1 cellular context compared by ENCODE assay signal in genomic region chr9:75170898-75171360, GRCh38.
TF ChIP-seq lines count a peak whose summit lies in the region.

No MANE protein-coding gene starts in this region.

TF ChIP-seq in K562, 482 proteins besides CTCF, POLR2A, EP300 and RAD21 (continued from another document and continues in another):
- no peak for TF ChIP-seq HES1 (IDR thresholded peaks at IDR 0.05; ENCODE audit: low read depth)
- TF ChIP-seq TCF3 (CRISPR knock-in tag; IDR thresholded peaks at IDR 0.05), result no peak; the same call in 1 of the 2 replicates
- TF ChIP-seq ELF2 (CRISPR knock-in tag; IDR thresholded peaks at IDR 0.05), result no peak
- peak; percentile 64; the same call in 1 of the 2 replicates for TF ChIP-seq ZNF592 (IDR thresholded peaks at IDR 0.05)
- TF ChIP-seq HEY1 (CRISPR knock-in tag; IDR thresholded peaks at IDR 0.05; ENCODE audit: borderline replicate concordance), result no peak
- no peak for TF ChIP-seq NEUROD1 (IDR thresholded peaks at IDR 0.05; ENCODE audit: borderline replicate concordance, low read depth, low read length, partially characterized antibody)
- TF ChIP-seq ZNF316 (IDR thresholded peaks at IDR 0.05), result peak; percentile 60
- no peak for TF ChIP-seq ZNF436 (CRISPR knock-in tag; IDR thresholded peaks at IDR 0.05)
- TF ChIP-seq ZNF696 (CRISPR knock-in tag; conservative IDR thresholded peaks at IDR 0.05), result no peak
- no peak for TF ChIP-seq NR2C2 (CRISPR knock-in tag; IDR thresholded peaks at IDR 0.05)
- TF ChIP-seq NR2C2 (tag; IDR thresholded peaks at IDR 0.05), result peak; percentile 21; the same call in 1 of the 2 replicates
- TF ChIP-seq CCAR2 (IDR thresholded peaks at IDR 0.05; ENCODE audit: low read depth, low read length), result no peak
- TF ChIP-seq ZBTB1 (CRISPR knock-in tag; IDR thresholded peaks at IDR 0.05; ENCODE audit: borderline replicate concordance, low read depth), result no peak
- TF ChIP-seq PRPF4 (IDR thresholded peaks at IDR 0.05; ENCODE audit: insufficient read depth, low read depth, low read length, poor library complexity, severe bottlenecking), result no peak
- no peak for TF ChIP-seq POU5F1 (IDR thresholded peaks at IDR 0.05; ENCODE audit: borderline replicate concordance, low read depth, low read length, partially characterized antibody)
- no peak for TF ChIP-seq SOX6 (IDR thresholded peaks at IDR 0.05)
- no peak for TF ChIP-seq ZBTB34 (CRISPR knock-in tag; IDR thresholded peaks at IDR 0.05)
- TF ChIP-seq FOXK1 (CRISPR knock-in tag; IDR thresholded peaks at IDR 0.05; ENCODE audit: borderline replicate concordance), result no peak
- no peak for TF ChIP-seq NCOA4 (IDR thresholded peaks at IDR 0.05; ENCODE audit: partially characterized antibody)
- no peak for TF ChIP-seq HINFP (tag; conservative IDR thresholded peaks at IDR 0.05; ENCODE audit: low read depth)
- peak in 1 of 3 experiments; percentile 59 for TF ChIP-seq YY1 (IDR thresholded peaks at IDR 0.05; ENCODE audit: borderline replicate concordance in 1 of 3, control insufficient read depth in 1 of 3, extremely low read depth in 1 of 3, insufficient read depth in 3 of 3, insufficient read length in 1 of 3, insufficient replicate concordance in 2 of 3, low read depth in 1 of 3, low read length in 2 of 3)
- no peak for TF ChIP-seq PTRF (tag; IDR thresholded peaks at IDR 0.05)
- TF ChIP-seq ZFP91 (CRISPR knock-in tag; IDR thresholded peaks at IDR 0.05), result no peak
- no peak for TF ChIP-seq SIN3A (IDR thresholded peaks at IDR 0.05; ENCODE audit: borderline replicate concordance in 2 of 2, control insufficient read depth in 1 of 2, low read depth in 2 of 2, low read length in 2 of 2)
- TF ChIP-seq MAFK (IDR thresholded peaks at IDR 0.05; ENCODE audit: low read length), result peak; percentile 23; the same call in 1 of the 2 replicates
- no peak for TF ChIP-seq HMGXB4 (CRISPR knock-in tag; IDR thresholded peaks at IDR 0.05)
- TF ChIP-seq NR2C1 (IDR thresholded peaks at IDR 0.05), result no peak
- peak; percentile 51; the same call in 1 of the 2 replicates for TF ChIP-seq NR2C1 (tag; IDR thresholded peaks at IDR 0.05)
- no peak for TF ChIP-seq DDX20 (tag; IDR thresholded peaks at IDR 0.05; ENCODE audit: low read depth)
- TF ChIP-seq TBP (optimal IDR thresholded peaks at IDR 0.05; ENCODE audit: low read depth, low read length), result no peak
- TF ChIP-seq BRF1 (IDR thresholded peaks at IDR 0.05; ENCODE audit: borderline replicate concordance, extremely low read depth, insufficient read length), result no peak
- TF ChIP-seq MLLT1 (IDR thresholded peaks at IDR 0.05), result no peak
- TF ChIP-seq JUND (IDR thresholded peaks at IDR 0.05; ENCODE audit: borderline replicate concordance, low read depth, low read length), result no peak
- TF ChIP-seq JUND (tag; IDR thresholded peaks at IDR 0.05; ENCODE audit: borderline replicate concordance, low read depth, low read length), result 0 out of 3 replicates have a peak, but pooled peaks have one; percentile 10
- TF ChIP-seq ELF1 (tag; IDR thresholded peaks at IDR 0.05), result no peak
- TF ChIP-seq BRD4 (IDR thresholded peaks at IDR 0.05), result no peak
- TF ChIP-seq ZNF561 (CRISPR knock-in tag; conservative IDR thresholded peaks at IDR 0.05), result no peak
- TF ChIP-seq RHOXF2B (CRISPR knock-in tag; conservative IDR thresholded peaks at IDR 0.05), result no peak
- TF ChIP-seq HNRNPUL1 (IDR thresholded peaks at IDR 0.05; ENCODE audit: low read length), result no peak
- no peak for TF ChIP-seq RNF2 (IDR thresholded peaks at IDR 0.05)
- TF ChIP-seq RBM25 (IDR thresholded peaks at IDR 0.05; ENCODE audit: low read depth, low read length, severe bottlenecking), result no peak
- no peak for TF ChIP-seq CBX5 (IDR thresholded peaks at IDR 0.05; ENCODE audit: borderline replicate concordance, low read depth)
- TF ChIP-seq VEZF1 (CRISPR knock-in tag; IDR thresholded peaks at IDR 0.05), result peak; percentile 67
- TF ChIP-seq NR4A1 (CRISPR knock-in tag; IDR thresholded peaks at IDR 0.05), result no peak
- 0 out of 2 replicates have a peak, but pooled peaks have one; percentile 30 for TF ChIP-seq NR4A1 (tag; IDR thresholded peaks at IDR 0.05)
- TF ChIP-seq SIN3B (IDR thresholded peaks at IDR 0.05; ENCODE audit: low read depth), result no peak
- TF ChIP-seq PHB2 (IDR thresholded peaks at IDR 0.05; ENCODE audit: low read depth), result no peak
- TF ChIP-seq ETV1 (tag; conservative IDR thresholded peaks at IDR 0.05; ENCODE audit: low read depth), result 0 out of 2 replicates have a peak, but pooled peaks have one; percentile 39
- TF ChIP-seq MXI1 (IDR thresholded peaks at IDR 0.05; ENCODE audit: low read depth, low read length), result no peak
- TF ChIP-seq NR1H2 (CRISPR knock-in tag; IDR thresholded peaks at IDR 0.05), result no peak
- TF ChIP-seq CREM (IDR thresholded peaks at IDR 0.05; ENCODE audit: low read depth), result 0 out of 2 replicates have a peak, but pooled peaks have one; percentile 13
- no peak for TF ChIP-seq KHSRP (IDR thresholded peaks at IDR 0.05)
- no peak for TF ChIP-seq HMG20B (CRISPR knock-in tag; IDR thresholded peaks at IDR 0.05)
- no peak for TF ChIP-seq SRSF3 (IDR thresholded peaks at IDR 0.05; ENCODE audit: insufficient read depth, low read length)
- no peak for TF ChIP-seq KLF1 (tag; IDR thresholded peaks at IDR 0.05)
- no peak for TF ChIP-seq ZBTB49 (CRISPR knock-in tag; IDR thresholded peaks at IDR 0.05; ENCODE audit: borderline replicate concordance)
- no peak for TF ChIP-seq SP2 (IDR thresholded peaks at IDR 0.05; ENCODE audit: extremely low read depth, low read depth, low read length, poor library complexity, severe bottlenecking)
